In the genomic region with DNA sequence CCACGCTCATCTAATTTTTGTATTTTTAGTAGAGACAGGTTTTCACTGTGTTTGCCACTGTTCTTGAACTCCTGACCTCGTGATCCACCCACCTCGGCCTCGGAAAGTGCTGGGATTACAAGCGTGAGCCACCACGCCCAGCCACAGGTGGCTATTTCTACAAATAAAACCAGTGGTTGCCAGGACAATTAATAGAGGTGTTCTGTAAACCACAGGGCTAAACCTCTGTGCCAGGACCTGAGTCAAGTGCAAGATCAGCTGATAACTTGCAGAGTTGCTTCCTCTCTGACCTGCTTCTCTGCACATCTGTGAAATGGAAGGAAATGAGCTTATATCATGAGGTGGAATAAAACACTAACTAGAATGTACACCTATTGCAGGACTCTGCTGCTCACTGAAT, we compare ENCODE assay signal across 8 cellular contexts.
DNase-seq lines count a peak whose midpoint lies in the region; ATAC-seq and TF ChIP-seq lines count a peak whose summit lies in the region.

No MANE protein-coding gene starts in this region.

- no peaks in the 10 kb centered on the region for H3K9me3 ChIP-seq in SU-DHL-6 (ENCODE audit: insufficient read depth, low read length)

- no peaks in the 10 kb centered on the region for H3K9me2 ChIP-seq in SU-DHL-6 (replicated peaks; ENCODE audit: insufficient read depth, low read length)

- H3K9ac ChIP-seq in SU-DHL-6 (ENCODE audit: low read length), result no peak overlapping the region

- DNase-seq in GM12865 (ENCODE audit: low read depth), result peak; percentile 55
- DNase-seq in fibroblast of the aortic adventitia (ENCODE audit: low read depth), result peak; percentile 52
- DNase-seq in cerebellum (ENCODE audit: low spot score), result no peak
- no peak for DNase-seq in mesenteric fat pad (ENCODE audit: low spot score)

- TF ChIP-seq CTCF in GM12865 (IDR thresholded peaks at IDR 0.05; ENCODE audit: insufficient read depth, low read depth, low read length, missing control alignments) (no peak), SU-DHL-6 (IDR thresholded peaks at IDR 0.05; ENCODE audit: insufficient read depth, low read length, poor library complexity, severe bottlenecking) (no peak), fibroblast of the aortic adventitia (IDR thresholded peaks at IDR 0.05; ENCODE audit: insufficient read depth, low read length) (no peak)

- H3K36me3 ChIP-seq in SU-DHL-6 (ENCODE audit: low read length), result no peaks in the 10 kb centered on the region

- H3K4me2 ChIP-seq in SU-DHL-6 (ENCODE audit: low read depth, low read length, poor library complexity, severe bottlenecking), result peak overlapping the region; percentile 37

- H3K79me2 ChIP-seq in SU-DHL-6 (ENCODE audit: insufficient read depth, low read length), result no peaks in the 10 kb centered on the region

- H2AFZ ChIP-seq in SU-DHL-6 (ENCODE audit: low read depth, low read length, severe bottlenecking), result no peak overlapping the region

- H3K4me3 ChIP-seq in GM12865 (ENCODE audit: low read depth, low read length), result no peak overlapping the region
- H3K4me3 ChIP-seq in SU-DHL-6 (ENCODE audit: insufficient read depth, low read length, poor library complexity, severe bottlenecking), result no peak overlapping the region
- no peak overlapping the region for H3K4me3 ChIP-seq in fibroblast of the aortic adventitia (ENCODE audit: low read depth, low read length)

- H3F3A ChIP-seq in SU-DHL-6 (ENCODE audit: insufficient read depth), result no peaks in the 10 kb centered on the region

- no peaks in the 10 kb centered on the region for H3K27me3 ChIP-seq in SU-DHL-6 (ENCODE audit: low read length)

- ATAC-seq in HG02798 (IDR thresholded peaks at IDR 0.05; ENCODE audit: poor library complexity, unreplicated experiment), result peak; percentile 48
- no peak for ATAC-seq in HG02938 (IDR thresholded peaks at IDR 0.05; ENCODE audit: unreplicated experiment)
- ATAC-seq in HG02642 (IDR thresholded peaks at IDR 0.05; ENCODE audit: poor library complexity, unreplicated experiment), result no peak

- no peaks in the 10 kb centered on the region for H4K20me1 ChIP-seq in SU-DHL-6 (ENCODE audit: low read depth, low read length)

- H3K27ac ChIP-seq in SU-DHL-6 (ENCODE audit: low read depth, low read length), result peak overlapping the region; percentile 35

Comparison
In these comparisons a context has a peak if more than half of its experiments do, and no peak if none do; other contexts are left out.
1. DNase-seq: peak in GM12865 (single experiment) and fibroblast of the aortic adventitia (single experiment); none in cerebellum (single experiment) and mesenteric fat pad (single experiment).